Comparison of ENCODE assay signal across 37 cellular contexts in genomic region chrX:9857575-9857974, GRCh38.
"Had no signal": no experiment of that assay in that cellular context is flagged by ENCODE, and none has a peak within 500 bp of the region (broad histone marks: within the 10 kb centered on the region; RNA-seq: fewer than 3 reads in every experiment).

No MANE protein-coding gene starts in this region.

- H3K27me3 ChIP-seq: ascending aorta, Peyer's patch had no signal

- DNase-seq: activated CD4-positive, alpha-beta memory T cell treated with anti-CD3 and anti-CD28 coated beads, Interleukin-2, amount 10 ng/mL, durations not matched to agents 7 days and 5 days; activated CD4-positive, alpha-beta T cell treated with anti-CD3 and anti-CD28 coated beads for 1 hour; activated CD4-positive, alpha-beta T cell treated with anti-CD3 and anti-CD28 coated beads for 48 hours; activated CD4-positive, CD25-positive, alpha-beta regulatory T cell; activated CD8-positive, alpha-beta memory T cell treated with anti-CD3 and anti-CD28 coated beads for 24 hours; activated CD8-positive, alpha-beta memory T cell treated with anti-CD3 and anti-CD28 coated beads, Interleukin-2, amount 10 ng/mL, durations not matched to agents 7 days and 5 days; activated CD8-positive, alpha-beta memory T cell treated with anti-CD3 and anti-CD28 coated beads, Interleukin-2, amount 50 U/mL, for 48 hours; activated effector memory CD4-positive, alpha-beta T cell treated with anti-CD3 and anti-CD28 coated beads, Interleukin-2, amount 50 U/mL, for 16 hours; activated naive CD4-positive, alpha-beta T cell; activated naive CD4-positive, alpha-beta T cell treated with anti-CD3 and anti-CD28 coated beads, Interleukin-2, amount 50 U/mL, for 16 hours; activated naive CD8-positive, alpha-beta T cell treated with anti-CD3 and anti-CD28 coated beads for 36 hours; activated T-cell treated with anti-CD3 and anti-CD28 coated beads, Interleukin-2, amount 50 U/mL, for 72 hours; amygdala; MM.1S; MV-4-11; NCI-H1092 treated with DMSO at 0.1 percent for 48 hours; NCI-H1417; NCI-H146; NCI-H187; NCI-H2029 treated with DMSO at 0.1 percent for 48 hours; NCI-H2107; NCI-H2171; NCI-H510A; NCI-H526; NCI-H748 treated with DMSO at 0.1 percent for 48 hours; NK-92 treated with Interleukin-12 subunit alpha and Interleukin-12 subunit beta, amount 100 ng/mL, for 24 hours; PC-3; Peyer's patch; RPMI8226; SIG-M5; T-cell; T-helper 17 cell; WERI-Rb-1 had no signal

- H3K4me2 ChIP-seq: KMS-11 had no signal

- H3K27ac ChIP-seq: ascending aorta, KMS-11, Peyer's patch, WERI-Rb-1 had no signal

- H3K4me1 Mint-ChIP-seq: activated naive CD8-positive, alpha-beta T cell treated with anti-CD3 and anti-CD28 coated beads for 36 hours; activated T-helper 17 cell treated with anti-CD3 and anti-CD28 coated beads, Interleukin-2, amount 50 U/mL, for 72 hours; T-cell had no signal

- H3K9me3 ChIP-seq: ascending aorta, Peyer's patch had no signal

- H3K36me3 ChIP-seq: ascending aorta, Peyer's patch, WERI-Rb-1 had no signal

- H3K4me3 ChIP-seq: ascending aorta, Peyer's patch had no signal

- H3K36me3 Mint-ChIP-seq: activated CD8-positive, alpha-beta memory T cell treated with anti-CD3 and anti-CD28 coated beads, Interleukin-2, amount 10 ng/mL, durations not matched to agents 7 days and 5 days; activated naive CD8-positive, alpha-beta T cell treated with anti-CD3 and anti-CD28 coated beads for 36 hours; T-cell had no signal

- H3K4me1 ChIP-seq: ascending aorta, Peyer's patch had no signal

- H3K9ac ChIP-seq: KMS-11 had no signal

- H3K4me3 Mint-ChIP-seq: activated CD4-positive, alpha-beta memory T cell treated with anti-CD3 and anti-CD28 coated beads, Interleukin-2, amount 10 ng/mL, durations not matched to agents 7 days and 5 days; activated CD8-positive, alpha-beta memory T cell treated with anti-CD3 and anti-CD28 coated beads, Interleukin-2, amount 10 ng/mL, durations not matched to agents 7 days and 5 days; activated naive CD8-positive, alpha-beta T cell treated with anti-CD3 and anti-CD28 coated beads for 36 hours; activated T-cell treated with anti-CD3 and anti-CD28 coated beads, Interleukin-2, amount 50 U/mL, for 72 hours; activated T-helper 17 cell treated with anti-CD3 and anti-CD28 coated beads, Interleukin-2, amount 50 U/mL, for 72 hours; T-cell; T-helper 17 cell had no signal

- H3K9me3 Mint-ChIP-seq: activated CD4-positive, alpha-beta memory T cell treated with anti-CD3 and anti-CD28 coated beads, Interleukin-2, amount 10 ng/mL, durations not matched to agents 7 days and 5 days; activated naive CD8-positive, alpha-beta T cell treated with anti-CD3 and anti-CD28 coated beads for 36 hours; activated T-helper 17 cell treated with anti-CD3 and anti-CD28 coated beads, Interleukin-2, amount 50 U/mL, for 72 hours; T-cell had no signal

- ATAC-seq: activated CD8-positive, alpha-beta memory T cell treated with anti-CD3 and anti-CD28 coated beads, Interleukin-2, amount 10 ng/mL, durations not matched to agents 7 days and 5 days; activated T-cell treated with anti-CD3 and anti-CD28 coated beads, Interleukin-2, amount 50 U/mL, for 72 hours; activated T-helper 17 cell treated with anti-CD3 and anti-CD28 coated beads, Interleukin-2, amount 50 U/mL, for 72 hours; PC-3; SK-N-SH treated with all-trans-retinoic acid at 6 μM for 48 hours; T-cell; T-helper 17 cell had no signal
